1 cellular context compared by ENCODE assay signal in genomic region chr13:73952683-73953082, GRCh38.
TF ChIP-seq lines count a peak whose summit lies in the region.

No MANE protein-coding gene starts in this region.

TF ChIP-seq in GM23338, 12 proteins besides CTCF, POLR2A, EP300 and RAD21 (continued from another document):
- TF ChIP-seq JUNB (IDR thresholded peaks at IDR 0.05; ENCODE audit: unreplicated experiment): no peak
